1 cellular context compared by ENCODE assay signal in genomic region chr1:177809844-177810243, GRCh38.
TF ChIP-seq lines count a peak whose summit lies in the region.

No MANE protein-coding gene starts in this region.

TF ChIP-seq in GM12878, 131 proteins besides CTCF, POLR2A, EP300 and RAD21 (continued from another document):
- TF ChIP-seq IKZF2 (IDR thresholded peaks at IDR 0.05) (peak in 1 of 2 experiments; percentile 10; a peak in 2 of 4 replicates), SKIL (IDR thresholded peaks at IDR 0.05; ENCODE audit: low read depth, poor library complexity, severe bottlenecking) (no peak), BRCA1 (IDR thresholded peaks at IDR 0.05; ENCODE audit: low read depth, low read length) (no peak), SMARCA5 (IDR thresholded peaks at IDR 0.05) (no peak), CEBPZ (IDR thresholded peaks at IDR 0.05; ENCODE audit: low read depth, low read length) (no peak), RAD51 (IDR thresholded peaks at IDR 0.05) (peak; percentile 67), NKRF (conservative IDR thresholded peaks at IDR 0.05) (no peak), BMI1 (IDR thresholded peaks at IDR 0.05; ENCODE audit: borderline replicate concordance) (peak; percentile 71), CHD4 (IDR thresholded peaks at IDR 0.05) (no peak), MYC (IDR thresholded peaks at IDR 0.05; ENCODE audit: insufficient read depth, insufficient read length, insufficient replicate concordance, low read length, severe bottlenecking) (no peak), ATF7 (IDR thresholded peaks at IDR 0.05; ENCODE audit: low read depth) (peak; percentile 74), WRNIP1 (IDR thresholded peaks at IDR 0.05; ENCODE audit: borderline replicate concordance, low read depth, low read length) (no peak), PKNOX1 (IDR thresholded peaks at IDR 0.05) (no peak), HDAC6 (IDR thresholded peaks at IDR 0.05; ENCODE audit: unreplicated experiment) (no peak), TAF1 (IDR thresholded peaks at IDR 0.05; ENCODE audit: borderline replicate concordance, low read depth, low read length) (no peak), POLR2AphosphoS2 (IDR thresholded peaks at IDR 0.05; ENCODE audit: low read depth, low read length) (no peak), NBN (IDR thresholded peaks at IDR 0.05) (no peak), ASH2L (IDR thresholded peaks at IDR 0.05; ENCODE audit: borderline replicate concordance, low read depth) (no peak), SMAD1 (IDR thresholded peaks at IDR 0.05; ENCODE audit: low read depth, partially characterized antibody) (no peak), REST (IDR thresholded peaks at IDR 0.05; ENCODE audit: low read depth, low read length) (no peak), BHLHE40 (IDR thresholded peaks at IDR 0.05; ENCODE audit: borderline replicate concordance in 1 of 2, low read depth in 2 of 2, low read length in 1 of 2) (peak in 1 of 2 experiments; percentile 46; a peak in 1 of 4 replicates)
